In genomic region chr6:53547815-53548496, GRCh38 we compare ENCODE assay signal across 8 cellular contexts. TPM values are rescaled to one million over a fixed set of nuclear protein-coding genes. Genes with fewer than 3 reads are reported as not detected.
DNase-seq lines count a peak whose midpoint lies in the region; ATAC-seq lines count a peak whose summit lies in the region.

No MANE protein-coding gene starts in this region.

- no peak overlapping the region for H3K4ac ChIP-seq in mesenchymal stem cell (ENCODE audit: low read depth in 1 of 2, low read length in 2 of 2)

- peak overlapping the region; percentile 84 for H3K27ac ChIP-seq in mesenchymal stem cell (ENCODE audit: low read length, poor library complexity, severe bottlenecking)

- peaks cover 3% of the 10 kb centered on the region for H3K4me1 ChIP-seq in mesenchymal stem cell (ENCODE audit: control insufficient read depth, insufficient read depth, low read depth, low read length)

- H2AK5ac ChIP-seq in mesenchymal stem cell (ENCODE audit: low read length, severe bottlenecking) = no peak overlapping the region

- H3K23ac ChIP-seq in mesenchymal stem cell (ENCODE audit: low read length in 2 of 2) = peak overlapping the region in 1 of 2 experiments; percentile 73

- peak; percentile 54 for ATAC-seq in GM19468 (IDR thresholded peaks at IDR 0.05; ENCODE audit: extremely low read depth, unreplicated experiment)
- peak; percentile 83 for ATAC-seq in effector memory CD8-positive, alpha-beta T cell (replicated peaks)

- peak overlapping the region; percentile 93 for H2AFZ ChIP-seq in mesenchymal stem cell (ENCODE audit: low read depth, low read length)

- H3K27ac Mint-ChIP-seq in effector memory CD8-positive, alpha-beta T cell = peak overlapping the region; percentile 77 to 83

- no peaks in the 10 kb centered on the region for H3K9me3 Mint-ChIP-seq in effector memory CD8-positive, alpha-beta T cell

- no peak overlapping the region for H2BK15ac ChIP-seq in mesenchymal stem cell (ENCODE audit: low read depth, poor library complexity, severe bottlenecking)

- peak overlapping the region in 1 of 2 experiments; percentile 52 for H2BK12ac ChIP-seq in mesenchymal stem cell (ENCODE audit: low read length in 2 of 2)

- H3K27me3 ChIP-seq in mesenchymal stem cell (ENCODE audit: control insufficient read depth in 1 of 2, insufficient read depth in 1 of 2, low read length in 2 of 2) = no peaks in the 10 kb centered on the region

- peak overlapping the region; percentile 83 for H3K4me2 ChIP-seq in mesenchymal stem cell (ENCODE audit: low read length, poor library complexity, severe bottlenecking)

- H3K79me1 ChIP-seq in mesenchymal stem cell (replicated peaks; ENCODE audit: low read length, poor library complexity, severe bottlenecking) = peaks cover 2% of the 10 kb centered on the region

- H3K18ac ChIP-seq in mesenchymal stem cell (ENCODE audit: low read depth in 1 of 2, low read length in 2 of 2) = peak overlapping the region; percentile 41 to 43

- peak overlapping the region; percentile 84 for H3K9ac ChIP-seq in mesenchymal stem cell (ENCODE audit: low read length)

- 2% methylated on average over 57 of the region's 57 CpGs for WGBS in mesenchymal stem cell

- no peak overlapping the region for H3K14ac ChIP-seq in mesenchymal stem cell (ENCODE audit: low read length in 2 of 2)

- no peaks in the 10 kb centered on the region for H3K36me3 ChIP-seq in mesenchymal stem cell (ENCODE audit: control insufficient read depth in 1 of 2, insufficient read depth in 2 of 2, low read depth in 1 of 2, low read length in 2 of 2)

- H4K8ac ChIP-seq in mesenchymal stem cell (ENCODE audit: low read length) = peak overlapping the region; percentile 54

- H2BK5ac ChIP-seq in mesenchymal stem cell (ENCODE audit: low read depth, low read length, poor library complexity, severe bottlenecking) = no peak overlapping the region

- DNase-seq in CMK (ENCODE audit: low read depth) = peak; percentile 94
- peak; percentile 65 for DNase-seq in HS-5 (ENCODE audit: low read depth)
- DNase-seq in NK-92 (lab: John Stamatoyannopoulos, UW; ENCODE audit: unreplicated experiment) = peak; percentile 68
- peak; percentile 91 for DNase-seq in activated CD8-positive, alpha-beta memory T cell treated with anti-CD3 and anti-CD28 coated beads for 4 hours (ENCODE audit: low read depth in 2 of 2)
- peak; percentile 92 to 93 (median 92) for DNase-seq in effector memory CD8-positive, alpha-beta T cell
- DNase-seq in mesenchymal stem cell = peak; percentile 98
- peak; percentile 94 for DNase-seq in stimulated activated CD8-positive, alpha-beta memory T cell treated with anti-CD3 and anti-CD28 coated beads, Interleukin-12 subunit alpha, Interleukin-12 subunit beta, amount 100 ng/mL, for 24 hours (ENCODE audit: extremely low read depth)

- H3K4me3 Mint-ChIP-seq in effector memory CD8-positive, alpha-beta T cell = peak overlapping the region; percentile 83 to 86

- peaks cover 24 to 36% of the 10 kb centered on the region in 2 donors for H3K4me1 Mint-ChIP-seq in effector memory CD8-positive, alpha-beta T cell (ENCODE audit: low read depth in 2 of 2)

- peak overlapping the region; percentile 21 for H2BK120ac ChIP-seq in mesenchymal stem cell (ENCODE audit: low read depth, low read length)

- peak overlapping the region; percentile 60 to 92 for H3K4me3 ChIP-seq in mesenchymal stem cell (ENCODE audit: insufficient read depth in 1 of 2, low read depth in 1 of 2, low read length in 2 of 2)

- no peaks in the 10 kb centered on the region for H3K27me3 Mint-ChIP-seq in effector memory CD8-positive, alpha-beta T cell

- H3K36me3 Mint-ChIP-seq in effector memory CD8-positive, alpha-beta T cell (ENCODE audit: insufficient read depth) = peaks cover 11% of the 10 kb centered on the region

- H4K91ac ChIP-seq in mesenchymal stem cell (ENCODE audit: low read length) = no peak overlapping the region

- no peaks in the 10 kb centered on the region for H3K9me3 ChIP-seq in mesenchymal stem cell (ENCODE audit: control insufficient read depth, low read length)

RNA-seq across cellular contexts. Expression of gene GCLC, which starts 3.1 kb away (rescaled TPM):
- 16.7 TPM for polyA plus RNA-seq in mesenchymal stem cell (2013, experiment 1 of 2)
- polyA plus RNA-seq in mesenchymal stem cell (2013, experiment 2 of 2) = 20.0 TPM

Comparison
In these comparisons a context has a peak if more than half of its experiments do, and no peak if none do; other contexts are left out.
1. Peak in every context shown above with its lines: DNase-seq, ATAC-seq, H3K4me3 ChIP-seq and H3K27ac ChIP-seq.